1 cellular context compared by ENCODE assay signal in the genomic region with DNA sequence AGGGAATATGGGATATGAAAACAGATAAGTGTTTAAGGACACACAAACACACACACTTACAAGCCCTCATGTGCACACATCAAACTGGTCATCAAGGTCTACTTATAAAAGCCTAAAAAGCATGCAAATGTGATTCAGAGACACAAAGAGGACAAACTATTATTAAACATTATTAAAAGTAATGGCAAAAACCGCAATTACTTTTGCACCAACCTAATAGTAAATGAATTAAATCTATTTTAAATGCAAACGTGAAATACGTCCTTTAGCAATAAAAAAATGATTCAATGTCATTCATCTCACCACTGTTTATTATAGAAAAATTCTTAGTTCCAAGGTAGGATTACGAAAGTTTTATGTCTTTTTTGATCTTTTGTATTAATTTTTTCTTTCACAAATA.
TF ChIP-seq lines count a peak whose summit lies in the region.

No MANE protein-coding gene starts in this region.

TF ChIP-seq in HepG2, 621 proteins besides CTCF, POLR2A, EP300 and RAD21:
- TF ChIP-seq, protein P1, sequence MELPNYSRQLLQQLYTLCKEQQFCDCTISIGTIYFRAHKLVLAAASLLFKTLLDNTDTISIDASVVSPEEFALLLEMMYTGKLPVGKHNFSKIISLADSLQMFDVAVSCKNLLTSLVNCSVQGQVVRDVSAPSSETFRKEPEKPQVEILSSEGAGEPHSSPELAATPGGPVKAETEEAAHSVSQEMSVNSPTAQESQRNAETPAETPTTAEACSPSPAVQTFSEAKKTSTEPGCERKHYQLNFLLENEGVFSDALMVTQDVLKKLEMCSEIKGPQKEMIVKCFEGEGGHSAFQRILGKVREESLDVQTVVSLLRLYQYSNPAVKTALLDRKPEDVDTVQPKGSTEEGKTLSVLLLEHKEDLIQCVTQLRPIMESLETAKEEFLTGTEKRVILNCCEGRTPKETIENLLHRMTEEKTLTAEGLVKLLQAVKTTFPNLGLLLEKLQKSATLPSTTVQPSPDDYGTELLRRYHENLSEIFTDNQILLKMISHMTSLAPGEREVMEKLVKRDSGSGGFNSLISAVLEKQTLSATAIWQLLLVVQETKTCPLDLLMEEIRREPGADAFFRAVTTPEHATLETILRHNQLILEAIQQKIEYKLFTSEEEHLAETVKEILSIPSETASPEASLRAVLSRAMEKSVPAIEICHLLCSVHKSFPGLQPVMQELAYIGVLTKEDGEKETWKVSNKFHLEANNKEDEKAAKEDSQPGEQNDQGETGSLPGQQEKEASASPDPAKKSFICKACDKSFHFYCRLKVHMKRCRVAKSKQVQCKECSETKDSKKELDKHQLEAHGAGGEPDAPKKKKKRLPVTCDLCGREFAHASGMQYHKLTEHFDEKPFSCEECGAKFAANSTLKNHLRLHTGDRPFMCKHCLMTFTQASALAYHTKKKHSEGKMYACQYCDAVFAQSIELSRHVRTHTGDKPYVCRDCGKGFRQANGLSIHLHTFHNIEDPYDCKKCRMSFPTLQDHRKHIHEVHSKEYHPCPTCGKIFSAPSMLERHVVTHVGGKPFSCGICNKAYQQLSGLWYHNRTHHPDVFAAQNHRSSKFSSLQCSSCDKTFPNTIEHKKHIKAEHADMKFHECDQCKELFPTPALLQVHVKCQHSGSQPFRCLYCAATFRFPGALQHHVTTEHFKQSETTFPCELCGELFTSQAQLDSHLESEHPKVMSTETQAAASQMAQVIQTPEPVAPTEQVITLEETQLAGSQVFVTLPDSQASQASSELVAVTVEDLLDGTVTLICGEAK (IDR thresholded peaks at IDR 0.05): peak; percentile 58; the same call in 1 of the 2 replicates
- TF ChIP-seq, protein P1 (CRISPR knock-in tag; IDR thresholded peaks at IDR 0.05): no peak
- no peak for TF ChIP-seq CC2D1A (CRISPR knock-in tag; IDR thresholded peaks at IDR 0.05)
